In the genomic region with DNA sequence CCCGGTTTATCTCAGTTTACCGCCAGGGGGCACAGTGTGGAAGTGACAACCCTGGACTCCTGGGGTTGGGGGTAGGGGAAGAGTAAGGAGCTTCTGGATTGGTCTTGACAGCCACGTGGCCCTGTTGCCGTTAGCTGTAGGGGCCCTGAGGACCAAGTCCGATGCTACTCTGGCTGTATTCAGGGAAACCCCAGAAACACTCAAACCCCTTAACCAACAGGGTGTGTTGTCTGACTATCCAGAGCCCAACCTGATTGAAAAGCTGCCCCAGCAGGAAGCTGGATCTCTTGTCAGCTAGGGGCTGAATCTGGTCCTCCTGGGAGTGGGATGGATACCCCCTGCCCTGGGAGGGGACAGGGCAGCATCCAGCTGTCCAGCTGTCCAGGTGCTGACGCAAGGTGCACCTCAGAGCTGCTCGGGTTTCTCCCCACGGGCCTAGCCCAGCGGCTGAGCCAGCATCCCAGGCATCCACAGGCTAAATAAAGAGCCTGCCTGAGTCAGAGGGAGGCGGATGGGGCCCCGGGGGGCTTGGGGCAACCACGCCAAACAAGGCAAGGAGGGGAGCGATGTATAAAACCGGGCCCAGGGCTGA, we compare ENCODE assay signal across 2 cellular contexts.
TF ChIP-seq lines count a peak whose summit lies in the region.

No MANE protein-coding gene starts in this region.

TF ChIP-seq in GM23338, 12 proteins besides CTCF, POLR2A, EP300 and RAD21:
- TF ChIP-seq, protein P1, sequence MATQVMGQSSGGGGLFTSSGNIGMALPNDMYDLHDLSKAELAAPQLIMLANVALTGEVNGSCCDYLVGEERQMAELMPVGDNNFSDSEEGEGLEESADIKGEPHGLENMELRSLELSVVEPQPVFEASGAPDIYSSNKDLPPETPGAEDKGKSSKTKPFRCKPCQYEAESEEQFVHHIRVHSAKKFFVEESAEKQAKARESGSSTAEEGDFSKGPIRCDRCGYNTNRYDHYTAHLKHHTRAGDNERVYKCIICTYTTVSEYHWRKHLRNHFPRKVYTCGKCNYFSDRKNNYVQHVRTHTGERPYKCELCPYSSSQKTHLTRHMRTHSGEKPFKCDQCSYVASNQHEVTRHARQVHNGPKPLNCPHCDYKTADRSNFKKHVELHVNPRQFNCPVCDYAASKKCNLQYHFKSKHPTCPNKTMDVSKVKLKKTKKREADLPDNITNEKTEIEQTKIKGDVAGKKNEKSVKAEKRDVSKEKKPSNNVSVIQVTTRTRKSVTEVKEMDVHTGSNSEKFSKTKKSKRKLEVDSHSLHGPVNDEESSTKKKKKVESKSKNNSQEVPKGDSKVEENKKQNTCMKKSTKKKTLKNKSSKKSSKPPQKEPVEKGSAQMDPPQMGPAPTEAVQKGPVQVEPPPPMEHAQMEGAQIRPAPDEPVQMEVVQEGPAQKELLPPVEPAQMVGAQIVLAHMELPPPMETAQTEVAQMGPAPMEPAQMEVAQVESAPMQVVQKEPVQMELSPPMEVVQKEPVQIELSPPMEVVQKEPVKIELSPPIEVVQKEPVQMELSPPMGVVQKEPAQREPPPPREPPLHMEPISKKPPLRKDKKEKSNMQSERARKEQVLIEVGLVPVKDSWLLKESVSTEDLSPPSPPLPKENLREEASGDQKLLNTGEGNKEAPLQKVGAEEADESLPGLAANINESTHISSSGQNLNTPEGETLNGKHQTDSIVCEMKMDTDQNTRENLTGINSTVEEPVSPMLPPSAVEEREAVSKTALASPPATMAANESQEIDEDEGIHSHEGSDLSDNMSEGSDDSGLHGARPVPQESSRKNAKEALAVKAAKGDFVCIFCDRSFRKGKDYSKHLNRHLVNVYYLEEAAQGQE (IDR thresholded peaks at IDR 0.05; ENCODE audit: unreplicated experiment), result peak; percentile 43
- TF ChIP-seq EZH2phosphoT487 (IDR thresholded peaks at IDR 0.05; ENCODE audit: unreplicated experiment), result no peak

TF ChIP-seq in endothelial cell of umbilical vein, 7 proteins besides CTCF, POLR2A, EP300 and RAD21:
- TF ChIP-seq GATA2 (IDR thresholded peaks at IDR 0.05; ENCODE audit: insufficient read depth, insufficient read length, low read depth, low read length), result no peak
- TF ChIP-seq, protein P2, sequence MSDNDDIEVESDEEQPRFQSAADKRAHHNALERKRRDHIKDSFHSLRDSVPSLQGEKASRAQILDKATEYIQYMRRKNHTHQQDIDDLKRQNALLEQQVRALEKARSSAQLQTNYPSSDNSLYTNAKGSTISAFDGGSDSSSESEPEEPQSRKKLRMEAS (IDR thresholded peaks at IDR 0.05; ENCODE audit: insufficient read depth, insufficient read length), result peak; percentile 69
